Comparison of ENCODE assay signal across 16 cellular contexts in the genomic region with DNA sequence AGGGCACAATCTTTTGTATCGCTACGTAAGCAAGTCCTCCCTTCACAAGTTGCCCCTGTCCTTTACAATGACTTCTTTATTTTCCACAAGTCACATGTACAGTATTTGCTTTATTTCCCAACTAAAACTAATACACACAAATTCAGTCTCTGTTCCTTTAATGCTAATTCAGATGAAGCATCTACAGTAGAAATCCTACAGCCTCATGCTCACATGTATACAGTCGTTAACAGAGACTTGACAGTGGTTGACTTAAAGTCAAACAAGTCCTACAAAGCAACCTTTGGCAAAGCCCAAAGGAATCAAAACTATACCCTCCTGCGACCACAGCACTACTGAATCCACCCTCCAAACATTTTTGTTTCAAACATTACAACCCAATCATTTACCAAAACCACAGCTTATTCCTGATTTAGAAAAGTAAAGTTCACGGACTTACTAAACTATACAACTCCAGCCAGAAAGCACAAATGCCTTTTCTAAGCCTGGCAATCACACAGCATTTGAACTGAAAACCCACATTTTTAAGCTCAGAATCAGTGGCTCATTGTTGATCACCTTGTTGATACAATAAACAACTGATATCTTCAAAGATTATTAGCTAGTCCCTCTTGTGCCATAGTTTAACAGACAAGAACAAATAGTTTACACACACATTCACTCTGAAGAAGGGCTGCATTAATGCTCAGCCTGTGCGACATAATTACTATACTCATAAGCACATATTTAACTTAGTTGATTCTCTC.
DNase-seq lines count a peak whose midpoint lies in the region; ATAC-seq and TF ChIP-seq lines count a peak whose summit lies in the region.
"Had no signal": no experiment of that assay in that cellular context is flagged by ENCODE, and none has a peak within 500 bp of the region (broad histone marks: within the 10 kb centered on the region; RNA-seq: fewer than 3 reads in every experiment).

No MANE protein-coding gene starts in this region.

- H3K9me3 ChIP-seq in cardiac muscle cell (ENCODE audit: low read depth) (no peaks in the 10 kb centered on the region), right atrium auricular region (no peaks in the 10 kb centered on the region), lower lobe of right lung (no peaks in the 10 kb centered on the region), tibial nerve (no peaks in the 10 kb centered on the region)
- H3K9me3 ChIP-seq: A549 had no signal

- peaks cover 14% of the 10 kb centered on the region for H3K4me1 Mint-ChIP-seq in WTC11
- H3K4me1 Mint-ChIP-seq: activated B cell treated with CpG ODN at 0.5 μM for 24 hours had no signal

- no peak for TF ChIP-seq EP300 in tibial nerve (IDR thresholded peaks at IDR 0.05)

- CTCF ChIA-PET in WTC11 (lab: Charles Lee) = interaction anchor here (1.4 kb wide), 1 partner anchor 123 kb away, joined by 4 read pairs; no protein-coding TSS in a partner anchor
- CTCF ChIA-PET in GM10248 (lab: Yijun Ruan, JAX) = interaction anchor here (0.9 to 2.0 kb wide), 3 partner anchors 15 to 19 kb away, joined by 3 to 9 read pairs (median 4); no protein-coding TSS in a partner anchor

- intact Hi-C loops in lower lobe of right lung (cut with DNase I) = no loop called here

- H3K27me3 Mint-ChIP-seq in WTC11 (ENCODE audit: low read depth) = no peaks in the 10 kb centered on the region

- WGBS in tibial nerve, 2 donors = 36 to 40% methylated on average over 6 of the region's 6 CpGs

- H3K27ac Mint-ChIP-seq in WTC11 = no peak overlapping the region
- H3K27ac Mint-ChIP-seq: activated B cell treated with CpG ODN at 0.5 μM for 24 hours; naive thymus-derived CD4-positive, alpha-beta T cell; T-cell had no signal

- no peak for DNase-seq in cardiac muscle cell (ENCODE audit: low read depth in 1 of 2, low spot score in 1 of 2)
- no peak for DNase-seq in right atrium auricular region (ENCODE audit: low spot score)
- DNase-seq in astrocyte of the hippocampus (ENCODE audit: low read depth, low spot score) = peak; percentile 77
- no peak for DNase-seq in lower lobe of right lung
- DNase-seq in tibial nerve (ENCODE audit: low spot score in 2 of 2) = no peak
- DNase-seq in WTC11 (ENCODE audit: low spot score) = no peak
- no peak for DNase-seq in RPMI8226
- no peak for DNase-seq in GM10248 (ENCODE audit: extremely low spot score)
- DNase-seq: activated B cell treated with CpG ODN at 0.5 μM for 24 hours; activated gamma-delta T cell treated with Interleukin-2 at 50 U/mL for 16 hours; naive thymus-derived CD4-positive, alpha-beta T cell; NCI-H1105; stimulated activated CD4-positive, alpha-beta T cell treated with anti-CD3 and anti-CD28 coated beads, Interleukin-4, amount 100 ng/mL, for 1 hour; T-cell had no signal

- TF ChIP-seq CTCF in cardiac muscle cell (IDR thresholded peaks at IDR 0.05; ENCODE audit: low read depth, low read length) = no peak
- no peak for TF ChIP-seq CTCF in right atrium auricular region (IDR thresholded peaks at IDR 0.05)
- no peak for TF ChIP-seq CTCF in lower lobe of right lung (IDR thresholded peaks at IDR 0.05)
- TF ChIP-seq CTCF in tibial nerve (IDR thresholded peaks at IDR 0.05) = no peak
- no peak for TF ChIP-seq CTCF in WTC11 (IDR thresholded peaks at IDR 0.05)
- TF ChIP-seq CTCF in GM10248 (IDR thresholded peaks at IDR 0.05; ENCODE audit: control extremely low read depth, extremely low read depth, low read depth, missing control alignments) = no peak

- H3K4me3 ChIP-seq in cardiac muscle cell = peak overlapping the region; percentile 27
- H3K4me3 ChIP-seq in right atrium auricular region = peak overlapping the region in 1 of 2 donors; percentile 44
- H3K4me3 ChIP-seq in lower lobe of right lung = peak overlapping the region; percentile 44
- H3K4me3 ChIP-seq in tibial nerve = peak overlapping the region in 3 of 4 donors; percentile 20 to 45 (median 21)
- H3K4me3 ChIP-seq: A549 had no signal

- POLR2A ChIA-PET in WTC11 (lab: Charles Lee) = no interaction called here
- POLR2A ChIA-PET in GM10248 (lab: Yijun Ruan, JAX) = no interaction called here

- no peaks in the 10 kb centered on the region for H3K9me3 Mint-ChIP-seq in WTC11
- H3K9me3 Mint-ChIP-seq: activated B cell treated with CpG ODN at 0.5 μM for 24 hours; naive thymus-derived CD4-positive, alpha-beta T cell; T-cell had no signal

- no peak for TF ChIP-seq POLR2A in tibial nerve (IDR thresholded peaks at IDR 0.05)

- H3K27ac ChIP-seq in cardiac muscle cell = no peak overlapping the region
- H3K27ac ChIP-seq in right atrium auricular region = no peak overlapping the region
- H3K27ac ChIP-seq in lower lobe of right lung = peak overlapping the region; percentile 69
- no peak overlapping the region for H3K27ac ChIP-seq in tibial nerve
- H3K27ac ChIP-seq: A549 had no signal

- H3K4me1 ChIP-seq in cardiac muscle cell (ENCODE audit: low read depth) (peaks cover 18% of the 10 kb centered on the region), right atrium auricular region (peaks cover 0 to 20% of the 10 kb centered on the region in 2 donors), lower lobe of right lung (peaks cover 5% of the 10 kb centered on the region), tibial nerve (peaks cover 0 to 36% (median 0%) of the 10 kb centered on the region in 4 donors)
- H3K4me1 ChIP-seq: A549 had no signal

- H3K36me3 Mint-ChIP-seq in WTC11 = no peaks in the 10 kb centered on the region
- H3K36me3 Mint-ChIP-seq: naive thymus-derived CD4-positive, alpha-beta T cell; T-cell had no signal

- no peak for ATAC-seq in lower lobe of right lung
- no peak for ATAC-seq in WTC11
- ATAC-seq: A549; naive thymus-derived CD4-positive, alpha-beta T cell; Panc1; T-cell had no signal

- H3K36me3 ChIP-seq in cardiac muscle cell (no peaks in the 10 kb centered on the region), right atrium auricular region (no peaks in the 10 kb centered on the region), lower lobe of right lung (no peaks in the 10 kb centered on the region), tibial nerve (no peaks in the 10 kb centered on the region)

- H3K27me3 ChIP-seq in cardiac muscle cell (no peaks in the 10 kb centered on the region), right atrium auricular region (no peaks in the 10 kb centered on the region), lower lobe of right lung (ENCODE audit: low read depth) (no peaks in the 10 kb centered on the region), tibial nerve (no peaks in the 10 kb centered on the region)

- H3K4me3 Mint-ChIP-seq in WTC11 = no peak overlapping the region
- H3K4me3 Mint-ChIP-seq: activated B cell treated with CpG ODN at 0.5 μM for 24 hours; naive thymus-derived CD4-positive, alpha-beta T cell; T-cell had no signal

TF ChIP-seq in WTC11, 78 proteins besides CTCF, POLR2A, EP300 and RAD21 (continues in another document):
- TF ChIP-seq ZNF281 (CRISPR knock-in tag; IDR thresholded peaks at IDR 0.05) (no peak), ATF1 (CRISPR knock-in tag; IDR thresholded peaks at IDR 0.05) (no peak), GTF2I (CRISPR knock-in tag; conservative IDR thresholded peaks at IDR 0.05) (no peak), FOXP1 (CRISPR knock-in tag; IDR thresholded peaks at IDR 0.05; ENCODE audit: borderline replicate concordance) (no peak), E2F5 (CRISPR knock-in tag; IDR thresholded peaks at IDR 0.05) (no peak), ZNF232 (CRISPR knock-in tag; IDR thresholded peaks at IDR 0.05) (no peak)
- TF ChIP-seq, protein P1, sequence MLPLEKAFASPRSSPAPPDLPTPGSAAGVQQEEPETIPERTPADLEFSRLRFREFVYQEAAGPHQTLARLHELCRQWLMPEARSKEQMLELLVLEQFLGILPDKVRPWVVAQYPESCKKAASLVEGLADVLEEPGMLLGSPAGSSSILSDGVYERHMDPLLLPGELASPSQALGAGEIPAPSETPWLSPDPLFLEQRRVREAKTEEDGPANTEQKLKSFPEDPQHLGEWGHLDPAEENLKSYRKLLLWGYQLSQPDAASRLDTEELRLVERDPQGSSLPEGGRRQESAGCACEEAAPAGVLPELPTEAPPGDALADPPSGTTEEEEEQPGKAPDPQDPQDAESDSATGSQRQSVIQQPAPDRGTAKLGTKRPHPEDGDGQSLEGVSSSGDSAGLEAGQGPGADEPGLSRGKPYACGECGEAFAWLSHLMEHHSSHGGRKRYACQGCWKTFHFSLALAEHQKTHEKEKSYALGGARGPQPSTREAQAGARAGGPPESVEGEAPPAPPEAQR (CRISPR knock-in tag; IDR thresholded peaks at IDR 0.05) = no peak
